Comparison of ENCODE assay signal across 12 cellular contexts in the genomic region with DNA sequence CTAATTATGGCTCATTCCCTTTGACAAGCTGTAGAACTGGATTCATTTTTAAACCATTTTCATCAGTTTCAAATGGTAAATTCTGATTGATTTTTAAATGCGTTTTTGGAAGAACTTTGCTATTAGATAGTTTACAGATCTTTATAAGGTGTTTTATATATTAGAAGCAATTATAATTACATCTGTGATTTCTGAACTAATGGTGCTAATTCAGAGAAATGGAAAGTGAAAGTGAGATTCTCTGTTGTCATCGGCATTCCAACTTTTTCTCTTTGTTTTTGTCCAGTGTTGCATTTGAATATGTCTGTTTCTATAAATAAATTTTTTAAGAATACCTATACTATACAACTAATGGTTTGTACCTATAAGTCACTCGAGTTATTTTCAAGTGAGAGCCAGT.
DNase-seq lines count a peak whose midpoint lies in the region; ATAC-seq, FAIRE-seq and TF ChIP-seq lines count a peak whose summit lies in the region.
"Had no signal": no experiment of that assay in that cellular context is flagged by ENCODE, and none has a peak within 500 bp of the region (broad histone marks: within the 10 kb centered on the region; RNA-seq: fewer than 3 reads in every experiment).

No MANE protein-coding gene starts in this region.

- no peaks in the 10 kb centered on the region for H3K36me3 ChIP-seq in Karpas-422 (ENCODE audit: insufficient read depth, low read length)

- H3K4me2 ChIP-seq in A549 (peak overlapping the region; percentile 77), Karpas-422 (ENCODE audit: low read depth, low read length, poor library complexity, severe bottlenecking) (peak overlapping the region; percentile 42)

- H3K4me3 Mint-ChIP-seq in naive B cell, result peak overlapping the region; percentile 35 to 88 (median 76)

- H3K27ac ChIP-seq in A549 (peak overlapping the region in 1 of 2 experiments; percentile 16; a peak in 1 of 6 replicates), Karpas-422 (ENCODE audit: low read length) (no peak overlapping the region)

- TF ChIP-seq POLR2A in A549 (IDR thresholded peaks at IDR 0.05; ENCODE audit: low read length), result no peak
- no peak for TF ChIP-seq POLR2A in GM12891 (IDR thresholded peaks at IDR 0.05; ENCODE audit: low read depth, low read length)

- H3K36me3 Mint-ChIP-seq in naive B cell, result no peaks in the 10 kb centered on the region

- ATAC-seq in A549, result no peak
- ATAC-seq in naive B cell (ENCODE audit: low read depth in 2 of 2), result no peak
- no peak for ATAC-seq in HG03439 (IDR thresholded peaks at IDR 0.05; ENCODE audit: unreplicated experiment)

- H4K20me1 ChIP-seq in Karpas-422 (ENCODE audit: insufficient read depth, low read depth, low read length), result no peaks in the 10 kb centered on the region

- no peak for TF ChIP-seq RAD21 in A549 (conservative IDR thresholded peaks at IDR 0.05 in 1 of 2, IDR thresholded peaks at IDR 0.05 in 1 of 2)

- no peak overlapping the region for H3K9ac ChIP-seq in Karpas-422 (ENCODE audit: low read length)

- no peaks in the 10 kb centered on the region for H3K27me3 ChIP-seq in Karpas-422 (ENCODE audit: low read length)

- H3K9me3 Mint-ChIP-seq in naive B cell, result no peaks in the 10 kb centered on the region

- FAIRE-seq in A549 (lab: Jason Lieb, UNC) (no peak), GM12891 (lab: Jason Lieb, UNC) (no peak)
- FAIRE-seq: urothelium cell line had no signal

- H3K4me1 ChIP-seq in A549, result peaks cover 9% of the 10 kb centered on the region; the same call in 1 of the 3 replicates
- peaks cover 8% of the 10 kb centered on the region; the same call in 1 of the 2 replicates for H3K4me1 ChIP-seq in Karpas-422 (ENCODE audit: low read length)

- H3K9me3 ChIP-seq in A549 (no peaks in the 10 kb centered on the region), Karpas-422 (ENCODE audit: low read length) (no peaks in the 10 kb centered on the region)

- DNase-seq in A549 (ENCODE audit: low read depth in 1 of 2, low spot score in 1 of 2) (no peak), Karpas-422 (no peak), choroid plexus epithelial cell (ENCODE audit: low read depth) (peak; percentile 49), naive B cell (no peak), putamen (ENCODE audit: low spot score) (no peak), HEK293T (ENCODE audit: extremely low spot score) (no peak), GM12891 (ENCODE audit: insufficient read length, low spot score) (no peak)
- DNase-seq: DMS79, NCI-H510A treated with DMSO at 0.1 percent for 48 hours, posterior cingulate gyrus had no signal

- H3K27ac Mint-ChIP-seq in naive B cell, result peak overlapping the region in 3 of 6 donors; percentile 48 to 82 (median 75)

- WGBS in A549 (ENCODE audit: missing lambda C conversion rate), result 14% methylated on average over 3 of the region's 3 CpGs

- CTCF ChIA-PET in A549 (lab: Yijun Ruan, JAX) (interaction anchor here (1.5 to 1.6 kb wide), 2 partner anchors 8 to 158 kb away, joined by 4 read pairs; no protein-coding TSS in a partner anchor), HEK293T (lab: Yijun Ruan, JAX) (no interaction called here)

- POLR2A ChIA-PET in A549 (lab: Yijun Ruan, JAX), result no interaction called here
- POLR2A ChIA-PET in HEK293T (lab: Yijun Ruan, JAX), result no interaction called here

- H3K4me3 ChIP-seq in A549 (peak overlapping the region; percentile 33), Karpas-422 (ENCODE audit: low read length) (peak overlapping the region; percentile 25; the same call in 1 of the 2 replicates), choroid plexus epithelial cell (ENCODE audit: low read depth, low read length) (peak overlapping the region; percentile 28)

- no peaks in the 10 kb centered on the region for H3K27me3 Mint-ChIP-seq in naive B cell

- TF ChIP-seq EP300 in A549 (IDR thresholded peaks at IDR 0.05), result no peak

- no peaks in the 10 kb centered on the region for H3K79me2 ChIP-seq in Karpas-422 (ENCODE audit: low read length)

- H3K4me1 Mint-ChIP-seq in naive B cell, result peaks cover 0 to 14% (median 6%) of the 10 kb centered on the region in 3 donors

- no peaks in the 10 kb centered on the region for H3K9me2 ChIP-seq in Karpas-422 (replicated peaks; ENCODE audit: insufficient read depth, low read length)

- H2AFZ ChIP-seq in Karpas-422 (ENCODE audit: low read length), result peak overlapping the region; percentile 67; the same call in 1 of the 2 replicates

- no peak for TF ChIP-seq CTCF in A549 (IDR thresholded peaks at IDR 0.05)
- TF ChIP-seq CTCF in choroid plexus epithelial cell (conservative IDR thresholded peaks at IDR 0.05; ENCODE audit: low read depth, low read length), result no peak

TF ChIP-seq in A549, 52 proteins besides CTCF, POLR2A, EP300 and RAD21:
- no peak for TF ChIP-seq FOSL2 (IDR thresholded peaks at IDR 0.05)
- TF ChIP-seq FOSL2 (CRISPR knock-in tag; IDR thresholded peaks at IDR 0.05), result no peak
- TF ChIP-seq RNF2 (IDR thresholded peaks at IDR 0.05; ENCODE audit: borderline replicate concordance, low read depth), result no peak
- TF ChIP-seq, protein P1, sequence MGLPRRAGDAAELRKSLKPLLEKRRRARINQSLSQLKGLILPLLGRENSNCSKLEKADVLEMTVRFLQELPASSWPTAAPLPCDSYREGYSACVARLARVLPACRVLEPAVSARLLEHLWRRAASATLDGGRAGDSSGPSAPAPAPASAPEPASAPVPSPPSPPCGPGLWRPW (IDR thresholded peaks at IDR 0.05), result no peak
- no peak for TF ChIP-seq MAFK (IDR thresholded peaks at IDR 0.05; ENCODE audit: partially characterized antibody)
- TF ChIP-seq HOXB5 (CRISPR knock-in tag; IDR thresholded peaks at IDR 0.05), result no peak
- TF ChIP-seq HDAC2 (IDR thresholded peaks at IDR 0.05), result no peak
- TF ChIP-seq, protein P2, sequence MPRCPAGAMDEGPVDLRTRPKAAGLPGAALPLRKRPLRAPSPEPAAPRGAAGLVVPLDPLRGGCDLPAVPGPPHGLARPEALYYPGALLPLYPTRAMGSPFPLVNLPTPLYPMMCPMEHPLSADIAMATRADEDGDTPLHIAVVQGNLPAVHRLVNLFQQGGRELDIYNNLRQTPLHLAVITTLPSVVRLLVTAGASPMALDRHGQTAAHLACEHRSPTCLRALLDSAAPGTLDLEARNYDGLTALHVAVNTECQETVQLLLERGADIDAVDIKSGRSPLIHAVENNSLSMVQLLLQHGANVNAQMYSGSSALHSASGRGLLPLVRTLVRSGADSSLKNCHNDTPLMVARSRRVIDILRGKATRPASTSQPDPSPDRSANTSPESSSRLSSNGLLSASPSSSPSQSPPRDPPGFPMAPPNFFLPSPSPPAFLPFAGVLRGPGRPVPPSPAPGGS (IDR thresholded peaks at IDR 0.05), result no peak

TF ChIP-seq in HEK293T, 16 proteins besides CTCF, POLR2A, EP300 and RAD21:
- no peak for TF ChIP-seq TARDBP (IDR thresholded peaks at IDR 0.05)
- no peak for TF ChIP-seq ZNF384 (IDR thresholded peaks at IDR 0.05)
- no peak for TF ChIP-seq BHLHE40 (IDR thresholded peaks at IDR 0.05; ENCODE audit: borderline replicate concordance)
- TF ChIP-seq FOXM1 (IDR thresholded peaks at IDR 0.05; ENCODE audit: borderline replicate concordance), result no peak
- no peak for TF ChIP-seq LEF1 (IDR thresholded peaks at IDR 0.05; ENCODE audit: borderline replicate concordance)
- no peak for TF ChIP-seq ARNT (IDR thresholded peaks at IDR 0.05)
- TF ChIP-seq FOXA1 (IDR thresholded peaks at IDR 0.05), result no peak
- no peak for TF ChIP-seq SUZ12 (IDR thresholded peaks at IDR 0.05)
- no peak for TF ChIP-seq HDGF (IDR thresholded peaks at IDR 0.05; ENCODE audit: borderline replicate concordance)
- TF ChIP-seq, protein P3, sequence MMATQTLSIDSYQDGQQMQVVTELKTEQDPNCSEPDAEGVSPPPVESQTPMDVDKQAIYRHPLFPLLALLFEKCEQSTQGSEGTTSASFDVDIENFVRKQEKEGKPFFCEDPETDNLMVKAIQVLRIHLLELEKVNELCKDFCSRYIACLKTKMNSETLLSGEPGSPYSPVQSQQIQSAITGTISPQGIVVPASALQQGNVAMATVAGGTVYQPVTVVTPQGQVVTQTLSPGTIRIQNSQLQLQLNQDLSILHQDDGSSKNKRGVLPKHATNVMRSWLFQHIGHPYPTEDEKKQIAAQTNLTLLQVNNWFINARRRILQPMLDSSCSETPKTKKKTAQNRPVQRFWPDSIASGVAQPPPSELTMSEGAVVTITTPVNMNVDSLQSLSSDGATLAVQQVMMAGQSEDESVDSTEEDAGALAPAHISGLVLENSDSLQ (IDR thresholded peaks at IDR 0.05), result no peak
- TF ChIP-seq CTBP1 (IDR thresholded peaks at IDR 0.05; ENCODE audit: borderline replicate concordance), result no peak
- no peak for TF ChIP-seq FOXK2 (IDR thresholded peaks at IDR 0.05)
- TF ChIP-seq SP1 (IDR thresholded peaks at IDR 0.05), result no peak
- no peak for TF ChIP-seq ELF4 (IDR thresholded peaks at IDR 0.05)
- TF ChIP-seq NFRKB (IDR thresholded peaks at IDR 0.05), result no peak
- no peak for TF ChIP-seq L3MBTL2 (conservative IDR thresholded peaks at IDR 0.05)
TF ChIP-seq in HEK293T: peak in this region for 0.

TF ChIP-seq in GM12891, 5 proteins besides CTCF, POLR2A, EP300 and RAD21:
- TF ChIP-seq SPI1 (IDR thresholded peaks at IDR 0.05; ENCODE audit: low read depth, low read length) (no peak), PAX5 (IDR thresholded peaks at IDR 0.05; ENCODE audit: insufficient read depth, low read length, severe bottlenecking) (no peak), POLR2AphosphoS5 (IDR thresholded peaks at IDR 0.05; ENCODE audit: low read depth, low read length) (no peak), TAF1 (IDR thresholded peaks at IDR 0.05; ENCODE audit: low read depth, low read length) (no peak), POU2F2 (IDR thresholded peaks at IDR 0.05; ENCODE audit: low read depth, low read length) (no peak)
